ENCODE assay signal across 36 cellular contexts in genomic region chr20:56981301-56981700, GRCh38.
"Had no signal": no experiment of that assay in that cellular context is flagged by ENCODE, and none has a peak within 500 bp of the region (broad histone marks: within the 10 kb centered on the region; RNA-seq: fewer than 3 reads in every experiment).

No MANE protein-coding gene starts in this region.

- H3K36me3 Mint-ChIP-seq: activated CD4-positive, alpha-beta memory T cell treated with anti-CD3 and anti-CD28 coated beads for 36 hours; activated naive CD8-positive, alpha-beta T cell treated with anti-CD3 and anti-CD28 coated beads for 36 hours had no signal

- H3K27ac Mint-ChIP-seq: activated B cell treated with CpG ODN at 0.5 μM for 24 hours; activated CD4-positive, alpha-beta memory T cell treated with anti-CD3 and anti-CD28 coated beads for 36 hours; activated CD4-positive, alpha-beta T cell treated with anti-CD3 and anti-CD28 coated beads, Interleukin-2, amount 10 ng/mL, durations not matched to agents 24 days and 14 days; activated CD8-positive, alpha-beta T cell treated with anti-CD3 and anti-CD28 coated beads for 36 hours; activated naive CD4-positive, alpha-beta T cell treated with anti-CD3 and anti-CD28 coated beads for 36 hours; activated naive CD4-positive, alpha-beta T cell treated with anti-CD3 and anti-CD28 coated beads, Interleukin-2, amount 50 U/mL, for 72 hours; activated naive CD8-positive, alpha-beta T cell treated with anti-CD3 and anti-CD28 coated beads for 36 hours; activated T-cell treated with anti-CD3 and anti-CD28 coated beads, Interleukin-2, amount 50 U/mL, for 72 hours; activated T-helper 1 cell treated with anti-CD3 and anti-CD28 coated beads, Interleukin-12 subunit alpha, Interleukin-12 subunit beta, Interleukin-2, Interleukin-4 antibody, amounts not matched to agents 30 ng/mL and 10 ng/mL and 1 ng/mL, durations not matched to agents 14 hours and 24 hours and 36 hours; activated T-helper 17 cell treated with anti-CD3 and anti-CD28 coated beads, Interleukin-2, amount 50 U/mL, for 72 hours; T-helper 1 cell treated with Interleukin-12 subunit alpha and Interleukin-12 subunit beta and Interleukin-4 antibody, amounts not matched to agents 30 μg/mL and 1 μg/mL, for 36 hours; T-helper 2 cell treated with Interferon-gamma antibody and Interleukin-4, amounts not matched to agents 5 μg/mL and 100 μg/mL, for 36 hours had no signal

- H3K4me3 ChIP-seq: ascending aorta, body of pancreas, breast epithelium had no signal

- H3K4me1 Mint-ChIP-seq: activated B cell treated with CpG ODN at 0.5 μM for 24 hours; activated CD4-positive, alpha-beta T cell treated with anti-CD3 and anti-CD28 coated beads, Interleukin-2, amount 10 ng/mL, durations not matched to agents 24 days and 14 days; activated naive CD8-positive, alpha-beta T cell treated with anti-CD3 and anti-CD28 coated beads for 36 hours; activated T-helper 17 cell treated with anti-CD3 and anti-CD28 coated beads, Interleukin-2, amount 50 U/mL, for 72 hours had no signal

- ATAC-seq: activated CD8-positive, alpha-beta T cell treated with anti-CD3 and anti-CD28 coated beads for 36 hours; activated naive CD4-positive, alpha-beta T cell treated with anti-CD3 and anti-CD28 coated beads, Interleukin-2, amount 50 U/mL, for 72 hours; activated T-cell treated with anti-CD3 and anti-CD28 coated beads, Interleukin-2, amount 50 U/mL, for 4 hours; activated T-cell treated with anti-CD3 and anti-CD28 coated beads, Interleukin-2, amount 50 U/mL, for 72 hours; activated T-helper 17 cell treated with anti-CD3 and anti-CD28 coated beads, Interleukin-2, amount 50 U/mL, for 72 hours; body of pancreas had no signal

- H3K36me3 ChIP-seq: ascending aorta, brain microvascular endothelial cell, breast epithelium had no signal

- DNase-seq: activated B cell treated with CpG ODN at 0.5 μM for 24 hours; activated CD4-positive, alpha-beta memory T cell treated with anti-CD3 and anti-CD28 coated beads for 36 hours; activated CD4-positive, alpha-beta T cell treated with anti-CD3 and anti-CD28 coated beads for 4 hours; activated CD4-positive, alpha-beta T cell treated with anti-CD3 and anti-CD28 coated beads, Interleukin-2, amount 10 ng/mL, durations not matched to agents 24 days and 14 days; activated CD4-positive, alpha-beta T cell treated with anti-CD3 and anti-CD28 coated beads, Interleukin-2, amount 50 U/mL, for 1 hour; activated CD4-positive, alpha-beta T cell treated with anti-CD3 and anti-CD28 coated beads, Interleukin-2, amount 50 U/mL, for 4 hours; activated CD4-positive, CD25-positive, alpha-beta regulatory T cell treated with anti-CD3 and anti-CD28 coated beads, Interleukin-2, amount 50 U/mL, for 72 hours; activated CD8-positive, alpha-beta memory T cell treated with anti-CD3 and anti-CD28 coated beads, Interleukin-2, amount 50 U/mL, for 4 hours; activated CD8-positive, alpha-beta T cell treated with anti-CD3 and anti-CD28 coated beads for 36 hours; activated effector memory CD4-positive, alpha-beta T cell treated with anti-CD3 and anti-CD28 coated beads, Interleukin-2, amount 50 U/mL, for 16 hours; activated gamma-delta T cell treated with Interleukin-2 at 50 U/mL for 16 hours; activated naive CD4-positive, alpha-beta T cell; activated naive CD4-positive, alpha-beta T cell treated with anti-CD3 and anti-CD28 coated beads for 36 hours; activated naive CD4-positive, alpha-beta T cell treated with anti-CD3 and anti-CD28 coated beads, Interleukin-2, amount 50 U/mL, for 16 hours; activated naive CD8-positive, alpha-beta T cell treated with anti-CD3 and anti-CD28 coated beads for 36 hours; activated T-cell treated with anti-CD3 and anti-CD28 coated beads for 4 hours; activated T-cell treated with anti-CD3 and anti-CD28 coated beads, Interleukin-2, amount 50 U/mL, for 1 hour; activated T-cell treated with anti-CD3 and anti-CD28 coated beads, Interleukin-2, amount 50 U/mL, for 4 hours; activated T-cell treated with anti-CD3 and anti-CD28 coated beads, Interleukin-2, amount 50 U/mL, for 72 hours; amygdala; anterior cingulate cortex; body of pancreas; brain microvascular endothelial cell; central memory CD4-positive, alpha-beta T cell; T-helper 1 cell; T-helper 2 cell; T-helper 9 cell had no signal

- FAIRE-seq: TTC549 had no signal

- H3K4me1 ChIP-seq: ascending aorta, body of pancreas, breast epithelium had no signal

- H3K9me3 Mint-ChIP-seq: activated CD4-positive, alpha-beta T cell treated with anti-CD3 and anti-CD28 coated beads, Interleukin-2, amount 10 ng/mL, durations not matched to agents 24 days and 14 days; activated T-helper 1 cell treated with anti-CD3 and anti-CD28 coated beads, Interleukin-12 subunit alpha, Interleukin-12 subunit beta, Interleukin-2, Interleukin-4 antibody, amounts not matched to agents 30 ng/mL and 10 ng/mL and 1 ng/mL, durations not matched to agents 14 hours and 24 hours and 36 hours; T-helper 1 cell treated with Interleukin-12 subunit alpha and Interleukin-12 subunit beta and Interleukin-4 antibody, amounts not matched to agents 30 μg/mL and 1 μg/mL, for 36 hours; T-helper 2 cell treated with Interferon-gamma antibody and Interleukin-4, amounts not matched to agents 5 μg/mL and 100 μg/mL, for 36 hours had no signal

- H3K27me3 ChIP-seq: ascending aorta, body of pancreas, brain microvascular endothelial cell, breast epithelium had no signal

- H3K27ac ChIP-seq: ascending aorta, body of pancreas, brain microvascular endothelial cell, breast epithelium, VCaP had no signal

- H3K4me3 Mint-ChIP-seq: activated B cell treated with CpG ODN at 0.5 μM for 24 hours; activated CD4-positive, alpha-beta memory T cell treated with anti-CD3 and anti-CD28 coated beads for 36 hours; activated CD4-positive, alpha-beta T cell treated with anti-CD3 and anti-CD28 coated beads, Interleukin-2, amount 10 ng/mL, durations not matched to agents 24 days and 14 days; activated CD8-positive, alpha-beta T cell treated with anti-CD3 and anti-CD28 coated beads for 36 hours; activated naive CD4-positive, alpha-beta T cell treated with anti-CD3 and anti-CD28 coated beads for 36 hours; activated naive CD8-positive, alpha-beta T cell treated with anti-CD3 and anti-CD28 coated beads for 36 hours; activated T-cell treated with anti-CD3 and anti-CD28 coated beads, Interleukin-2, amount 50 U/mL, for 4 hours; activated T-cell treated with anti-CD3 and anti-CD28 coated beads, Interleukin-2, amount 50 U/mL, for 72 hours; activated T-helper 1 cell treated with anti-CD3 and anti-CD28 coated beads, Interleukin-12 subunit alpha, Interleukin-12 subunit beta, Interleukin-2, Interleukin-4 antibody, amounts not matched to agents 30 ng/mL and 10 ng/mL and 1 ng/mL, durations not matched to agents 14 hours and 24 hours and 36 hours; activated T-helper 17 cell treated with anti-CD3 and anti-CD28 coated beads, Interleukin-2, amount 50 U/mL, for 72 hours; T-helper 1 cell treated with Interleukin-12 subunit alpha and Interleukin-12 subunit beta and Interleukin-4 antibody, amounts not matched to agents 30 μg/mL and 1 μg/mL, for 36 hours; T-helper 2 cell treated with Interferon-gamma antibody and Interleukin-4, amounts not matched to agents 5 μg/mL and 100 μg/mL, for 36 hours had no signal
